ENCODE assay signal across 8 cellular contexts in the genomic region with DNA sequence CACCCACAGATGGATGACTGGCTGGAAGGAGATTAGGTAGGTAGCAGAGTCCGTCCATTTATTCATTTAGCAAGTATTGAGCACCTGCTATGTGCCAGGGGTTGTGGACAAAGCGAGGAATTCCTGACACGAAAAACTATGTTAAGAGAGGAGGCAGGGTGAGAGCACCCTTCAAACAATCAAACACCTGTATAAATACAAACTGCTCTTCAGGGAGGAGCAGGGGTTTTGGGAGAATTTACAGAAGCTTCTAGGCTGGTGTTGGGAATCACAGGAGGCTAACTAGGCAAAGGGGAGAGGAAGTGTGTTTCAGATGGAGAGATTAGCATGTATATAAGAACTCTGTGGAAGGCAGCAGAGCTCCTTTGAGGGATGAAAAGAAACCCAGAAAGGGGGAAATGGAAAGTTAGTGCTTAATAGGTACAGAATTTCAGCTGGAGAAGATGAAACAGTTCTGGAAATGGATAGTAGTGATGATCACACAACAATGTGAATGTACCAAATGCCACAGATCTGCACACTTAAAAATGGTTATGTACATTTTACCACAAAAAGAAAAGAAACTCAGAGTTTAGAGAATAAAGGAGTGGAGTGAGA. TPM values are rescaled to one million over a fixed set of nuclear protein-coding genes. Genes with fewer than 3 reads are reported as not detected.
DNase-seq lines count a peak whose midpoint lies in the region; ATAC-seq and TF ChIP-seq lines count a peak whose summit lies in the region.

No MANE protein-coding gene starts in this region.

- no peaks in the 10 kb centered on the region for H4K20me1 ChIP-seq in smooth muscle cell (ENCODE audit: low read depth)

- peak overlapping the region; percentile 86 for H2AFZ ChIP-seq in smooth muscle cell (ENCODE audit: low read depth)

- DNase-seq in DMS53 treated with DMSO at 0.1 percent for 48 hours (lab: John Stamatoyannopoulos, UW; ENCODE audit: unreplicated experiment) (peak; percentile 2), DMS53 (lab: John Stamatoyannopoulos, UW) (no peak), WERI-Rb-1 (no peak), glutamatergic neuron (no peak), smooth muscle cell (lab: John Stamatoyannopoulos, UW; ENCODE audit: unreplicated experiment) (no peak)
- no peak for DNase-seq in stimulated activated CD4-positive, alpha-beta T cell treated with anti-CD3 and anti-CD28 coated beads, Interleukin-4, amount 100 ng/mL, for 1 hour

- peak overlapping the region; percentile 93 for H3K4me3 Mint-ChIP-seq in glutamatergic neuron (ENCODE audit: unreplicated experiment)

- ATAC-seq in HG02759 (IDR thresholded peaks at IDR 0.05; ENCODE audit: unreplicated experiment) (no peak), HG03378 (IDR thresholded peaks at IDR 0.05; ENCODE audit: unreplicated experiment) (no peak)

- H3K9ac ChIP-seq in smooth muscle cell (ENCODE audit: low read depth) = no peak overlapping the region

- peak overlapping the region; percentile 96 for H3K4me2 ChIP-seq in smooth muscle cell

- H3F3A ChIP-seq in smooth muscle cell (ENCODE audit: low read depth) = no peaks in the 10 kb centered on the region

- H3K4me3 ChIP-seq in WERI-Rb-1 (ENCODE audit: low read depth, low read length) (peak overlapping the region; percentile 87), smooth muscle cell (peak overlapping the region; percentile 78)

- H3K9me3 ChIP-seq in WERI-Rb-1 (ENCODE audit: severe bottlenecking) (no peaks in the 10 kb centered on the region), smooth muscle cell (replicated peaks; ENCODE audit: low read depth) (no peaks in the 10 kb centered on the region)

- no peaks in the 10 kb centered on the region for H3K27me3 Mint-ChIP-seq in glutamatergic neuron (ENCODE audit: unreplicated experiment)

- H3K36me3 Mint-ChIP-seq in glutamatergic neuron (ENCODE audit: unreplicated experiment) = peaks cover 4% of the 10 kb centered on the region

- peak overlapping the region; percentile 87 for H3K27ac ChIP-seq in WERI-Rb-1
- H3K27ac ChIP-seq in smooth muscle cell (ENCODE audit: low read depth) = no peak overlapping the region

- H3K9me3 Mint-ChIP-seq in glutamatergic neuron (ENCODE audit: unreplicated experiment) = peaks cover 2% of the 10 kb centered on the region

- peaks cover 37% of the 10 kb centered on the region for H3K79me2 ChIP-seq in smooth muscle cell (ENCODE audit: low read depth)

- H3K27ac Mint-ChIP-seq in glutamatergic neuron (ENCODE audit: unreplicated experiment) = peak overlapping the region; percentile 92

- no peaks in the 10 kb centered on the region for H3K27me3 ChIP-seq in WERI-Rb-1 (ENCODE audit: insufficient read depth, low read depth, severe bottlenecking)
- no peaks in the 10 kb centered on the region for H3K27me3 ChIP-seq in smooth muscle cell (ENCODE audit: low read depth)

- 2% methylated on average over 3 of the region's 3 CpGs for WGBS in smooth muscle cell (ENCODE audit: low lambda C conversion rate)

- TF ChIP-seq CTCF in WERI-Rb-1 (IDR thresholded peaks at IDR 0.05; ENCODE audit: low read depth, low read length) (no peak), glutamatergic neuron (IDR thresholded peaks at IDR 0.05; ENCODE audit: partially characterized antibody, unreplicated experiment) (no peak), smooth muscle cell (IDR thresholded peaks at IDR 0.05; ENCODE audit: borderline replicate concordance, insufficient read depth, poor library complexity, severe bottlenecking) (no peak)

- peaks cover 9% of the 10 kb centered on the region for H3K4me1 ChIP-seq in smooth muscle cell (ENCODE audit: low read depth)

- H3K4me1 Mint-ChIP-seq in glutamatergic neuron (ENCODE audit: low read depth, unreplicated experiment) = peaks cover 23% of the 10 kb centered on the region

- peaks cover 3% of the 10 kb centered on the region for H3K36me3 ChIP-seq in WERI-Rb-1
- H3K36me3 ChIP-seq in smooth muscle cell (ENCODE audit: low read depth) = no peaks in the 10 kb centered on the region

RNA-seq across cellular contexts. Expression of gene SEC22C, which starts 0.8 kb away (rescaled TPM):
- total RNA-seq in glutamatergic neuron (ENCODE audit: unreplicated experiment) (36.9 TPM), smooth muscle cell (52.2 and 70.5 TPM in 2 replicates)
- 39.8 and 45.7 TPM in 2 replicates for polyA plus RNA-seq in smooth muscle cell

RNA-seq across cellular contexts. Expression of gene SS18L2, which starts 8.1 kb away (rescaled TPM):
- total RNA-seq in glutamatergic neuron (ENCODE audit: unreplicated experiment) (38.9 TPM), smooth muscle cell (24.5 and 54.2 TPM in 2 replicates)
- polyA plus RNA-seq in smooth muscle cell = 38.7 and 38.8 TPM in 2 replicates

RNA-seq across cellular contexts. Expression of gene NKTR, which starts 17.9 kb away (rescaled TPM):
- 196 TPM for total RNA-seq in glutamatergic neuron (ENCODE audit: unreplicated experiment)
- total RNA-seq in smooth muscle cell = 91.3 and 113 TPM in 2 replicates
- 37.1 and 82.3 TPM in 2 replicates for polyA plus RNA-seq in smooth muscle cell
